In the genomic region with DNA sequence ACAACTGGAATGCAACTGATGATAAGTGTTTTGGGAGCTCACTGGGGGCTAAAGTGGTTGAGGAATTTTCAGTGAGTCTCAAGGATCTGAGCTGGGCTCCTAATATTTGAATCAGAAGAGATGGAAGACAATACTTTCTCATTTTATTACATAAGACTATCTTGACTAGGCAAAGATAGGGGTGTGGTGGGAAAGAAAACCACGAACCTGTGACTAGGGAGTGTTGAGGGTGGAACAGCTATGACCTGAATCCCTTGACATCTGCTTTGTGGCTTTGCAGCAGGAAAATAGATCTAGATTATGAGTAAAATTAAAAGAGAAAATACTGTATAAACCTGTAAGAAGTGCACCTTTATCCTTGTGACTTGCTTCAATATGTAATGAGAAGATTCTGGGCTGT, we compare ENCODE assay signal across 21 cellular contexts.
"Had no signal": no experiment of that assay in that cellular context is flagged by ENCODE, and none has a peak within 500 bp of the region (broad histone marks: within the 10 kb centered on the region; RNA-seq: fewer than 3 reads in every experiment).

No MANE protein-coding gene starts in this region.

- H3K4me1 ChIP-seq: esophagus squamous epithelium, right atrium auricular region, sigmoid colon, stomach, transverse colon had no signal

- DNase-seq: dorsolateral prefrontal cortex; effector CD8-positive, alpha-beta T cell; esophagus squamous epithelium; foreskin melanocyte; head of caudate nucleus; kidney glomerular epithelial cell; naive thymus-derived CD8-positive, alpha-beta T cell; ovary; sigmoid colon; small intestine; stimulated activated CD4-positive, alpha-beta T cell treated with anti-CD3 and anti-CD28 coated beads, Interleukin-12 subunit alpha, Interleukin-12 subunit beta, amount 100 ng/mL, for 4 hours; stimulated activated naive CD4-positive, alpha-beta T cell; stomach; substantia nigra; transverse colon had no signal

- H3K79me2 ChIP-seq: hepatocyte had no signal

- H3K36me3 Mint-ChIP-seq: naive thymus-derived CD8-positive, alpha-beta T cell had no signal

- H3K27ac Mint-ChIP-seq: naive thymus-derived CD8-positive, alpha-beta T cell had no signal

- H3K4me3 Mint-ChIP-seq: naive thymus-derived CD8-positive, alpha-beta T cell had no signal

- FAIRE-seq: endometrium, islet of Langerhans, small intestine had no signal

- H3K9me3 ChIP-seq: esophagus squamous epithelium, ovary, right atrium auricular region, sigmoid colon, thoracic aorta, transverse colon had no signal

- H2AFZ ChIP-seq: hepatocyte had no signal

- H3K4me1 Mint-ChIP-seq: naive thymus-derived CD8-positive, alpha-beta T cell had no signal

- H3K27me3 Mint-ChIP-seq: naive thymus-derived CD8-positive, alpha-beta T cell had no signal

- H3K4me3 ChIP-seq: coronary artery, dorsolateral prefrontal cortex, esophagus squamous epithelium, hepatocyte, ovary, right atrium auricular region, sigmoid colon, stomach, thoracic aorta, transverse colon had no signal

- ATAC-seq: naive thymus-derived CD8-positive, alpha-beta T cell had no signal

- H3K36me3 ChIP-seq: esophagus squamous epithelium, ovary, right atrium auricular region, sigmoid colon, stomach, thoracic aorta, transverse colon had no signal

- H3K4me2 ChIP-seq: hepatocyte had no signal

- H3K27ac ChIP-seq: coronary artery, dorsolateral prefrontal cortex, esophagus squamous epithelium, hepatocyte, ovary, right atrium auricular region, sigmoid colon, stomach, thoracic aorta, transverse colon had no signal

- H3K27me3 ChIP-seq: esophagus squamous epithelium, hepatocyte, ovary, right atrium auricular region, sigmoid colon, stomach, transverse colon had no signal
